ENCODE assay signal across 9 cellular contexts in the genomic region with DNA sequence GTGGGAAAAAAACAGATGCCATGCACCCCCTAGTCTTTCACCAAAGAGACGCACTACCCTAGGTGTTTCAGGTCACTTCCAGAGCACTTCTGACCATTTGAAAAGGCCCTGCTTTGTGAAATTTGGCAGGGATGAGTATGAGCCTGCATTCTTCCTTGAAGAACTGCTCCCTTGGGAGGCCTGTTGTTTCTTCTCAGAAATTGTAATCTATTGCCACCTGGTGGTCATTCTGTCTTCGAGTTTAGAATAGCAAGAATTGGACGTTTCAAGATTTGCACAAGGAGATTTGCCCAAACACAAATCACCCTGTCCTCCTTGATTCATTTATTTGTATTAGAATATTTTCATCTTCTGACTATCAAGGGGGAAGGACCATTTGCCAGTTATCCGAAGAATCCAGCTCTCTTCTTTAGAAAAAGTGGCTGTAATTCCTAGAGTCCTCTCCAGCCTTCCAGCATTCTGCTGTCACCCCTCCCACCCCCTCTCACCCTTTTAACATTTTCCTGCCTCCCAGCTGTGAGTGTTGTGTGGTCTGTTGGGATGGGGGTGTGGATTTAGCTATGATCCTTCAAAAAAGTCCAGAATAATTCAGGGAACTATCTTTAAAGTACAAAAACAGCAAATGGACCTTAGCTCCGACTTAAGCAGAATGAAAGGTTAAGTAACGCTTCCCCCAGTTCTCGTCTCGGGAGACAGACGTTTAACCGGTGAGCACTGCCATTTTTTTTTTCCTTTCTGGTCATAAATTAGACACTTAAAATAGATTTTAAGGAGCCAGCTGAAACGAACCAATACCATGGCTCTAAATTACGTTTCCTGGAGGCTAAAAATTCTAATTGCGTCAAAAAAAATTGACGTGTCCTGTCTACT. TPM values are rescaled to one million over a fixed set of nuclear protein-coding genes. Genes with fewer than 3 reads are reported as not detected.
A peak's percentile ranks its signal among the peaks of the same experiment; 100 is the strongest.
DNase-seq lines count a peak whose midpoint lies in the region; ATAC-seq and TF ChIP-seq lines count a peak whose summit lies in the region.
"Had no signal": no experiment of that assay in that cellular context is flagged by ENCODE, and none has a peak within 500 bp of the region (broad histone marks: within the 10 kb centered on the region; RNA-seq: fewer than 3 reads in every experiment).

No MANE protein-coding gene starts in this region.

- H3K9me3 Mint-ChIP-seq in Caco-2 (ENCODE audit: unreplicated experiment): no peaks in the 10 kb centered on the region

- peak overlapping the region; percentile 34 for H3K4me3 Mint-ChIP-seq in Caco-2 (ENCODE audit: unreplicated experiment)

- H3K4me1 ChIP-seq in Caco-2: peaks cover 11% of the 10 kb centered on the region; the same call in 1 of the 2 replicates
- peaks cover 37% of the 10 kb centered on the region for H3K4me1 ChIP-seq in iPS-18a (ENCODE audit: control insufficient read depth, low read depth, low read length)

- BruUV-seq in Caco-2 (replicated peaks; lab: Mats Ljungman, UMichigan): no TSS peak

- POLR2A ChIA-PET in Caco-2 (lab: Charles Lee): no interaction called here

- H3K9me3 ChIP-seq in Caco-2 (no peaks in the 10 kb centered on the region), iPS-18a (ENCODE audit: control insufficient read depth, low read depth, low read length) (no peaks in the 10 kb centered on the region)

- H3K9ac ChIP-seq in iPS-18a (ENCODE audit: low read length): no peak overlapping the region

- peak; percentile 65 to 82 for TF ChIP-seq CTCF in Caco-2 (IDR thresholded peaks at IDR 0.05; ENCODE audit: insufficient read depth in 1 of 2, low read depth in 1 of 2, low read length in 1 of 2, severe bottlenecking in 1 of 2, unreplicated experiment in 1 of 2)
- TF ChIP-seq CTCF in HFF-Myc (IDR thresholded peaks at IDR 0.05; ENCODE audit: low read depth, low read length, missing control alignments): peak; percentile 59

- ATAC-seq in HG03378 (IDR thresholded peaks at IDR 0.05; ENCODE audit: unreplicated experiment): no peak

- H3K27ac Mint-ChIP-seq in Caco-2 (ENCODE audit: unreplicated experiment): no peak overlapping the region

- CTCF ChIA-PET in Caco-2 (lab: Charles Lee): interaction anchor here (0.6 to 1.4 kb wide), 4 partner anchors 97 to 413 kb away, joined by 3 to 5 read pairs (median 4); no protein-coding TSS in a partner anchor

- H3K27ac ChIP-seq in iPS-18a (ENCODE audit: low read length): no peak overlapping the region

- no peaks in the 10 kb centered on the region for H3K36me3 Mint-ChIP-seq in Caco-2 (ENCODE audit: insufficient read depth, unreplicated experiment)

- DNase-seq in Caco-2 (peak in 1 of 2 experiments; percentile 78), HFF-Myc (ENCODE audit: extremely low read depth, low read depth) (peak; percentile 59), NCI-H510A (lab: John Stamatoyannopoulos, UW) (peak; percentile 89), astrocyte of the hippocampus (ENCODE audit: low read depth, low spot score) (peak; percentile 86), smooth muscle cell of the brain vasculature (ENCODE audit: low read depth, low spot score) (peak; percentile 87), UCSD-AML1 (lab: John Stamatoyannopoulos, UW; ENCODE audit: unreplicated experiment) (no peak)

- H3K36me3 ChIP-seq in Caco-2 (ENCODE audit: control insufficient read depth, insufficient read depth, low read length) (no peaks in the 10 kb centered on the region), iPS-18a (ENCODE audit: control insufficient read depth, low read depth, low read length) (no peaks in the 10 kb centered on the region)

- intact Hi-C loops in Caco-2 (cut with micrococcal nuclease; ENCODE audit: unreplicated experiment): loop anchor here (1.0 to 10.0 kb wide), 7 partner anchors 43 to 577 kb away; a partner anchor contains a TSS

- no peaks in the 10 kb centered on the region for H3K4me1 Mint-ChIP-seq in Caco-2 (ENCODE audit: low read depth, unreplicated experiment)

- H3K4me3 ChIP-seq in Caco-2 (ENCODE audit: low read depth, low read length): no peak overlapping the region
- H3K4me3 ChIP-seq in HFF-Myc (replicated peaks; ENCODE audit: low read depth, low read length): no peak overlapping the region
- peak overlapping the region; percentile 73 for H3K4me3 ChIP-seq in iPS-18a (ENCODE audit: low read length)

- H3K27me3 Mint-ChIP-seq in Caco-2 (ENCODE audit: insufficient read depth, unreplicated experiment): peaks cover 3% of the 10 kb centered on the region

- H3K27me3 ChIP-seq in Caco-2 (replicated peaks; ENCODE audit: control insufficient read depth, insufficient read depth, low read length) (no peaks in the 10 kb centered on the region), iPS-18a (ENCODE audit: control insufficient read depth, insufficient read depth, low read length) (peaks cover 53% of the 10 kb centered on the region)

RNA-seq across cellular contexts. Expression of a gene that starts 3.7 kb away (rescaled TPM):
- total RNA-seq in Caco-2 (2022): 14.7 and 18.5 TPM in 2 replicates

RNA-seq across cellular contexts. Expression of a gene that starts 42.8 kb away (rescaled TPM):
- 3.1 and 3.3 TPM in 2 replicates for total RNA-seq in Caco-2 (2022)
- total RNA-seq: T-helper 1 cell treated with Interleukin-12 subunit alpha and Interleukin-12 subunit beta and Interleukin-4 antibody, amounts not matched to agents 30 ng/mL and 1 ng/mL, for 36 hours had no signal
